ENCODE assay signal across 1 cellular context in the genomic region with DNA sequence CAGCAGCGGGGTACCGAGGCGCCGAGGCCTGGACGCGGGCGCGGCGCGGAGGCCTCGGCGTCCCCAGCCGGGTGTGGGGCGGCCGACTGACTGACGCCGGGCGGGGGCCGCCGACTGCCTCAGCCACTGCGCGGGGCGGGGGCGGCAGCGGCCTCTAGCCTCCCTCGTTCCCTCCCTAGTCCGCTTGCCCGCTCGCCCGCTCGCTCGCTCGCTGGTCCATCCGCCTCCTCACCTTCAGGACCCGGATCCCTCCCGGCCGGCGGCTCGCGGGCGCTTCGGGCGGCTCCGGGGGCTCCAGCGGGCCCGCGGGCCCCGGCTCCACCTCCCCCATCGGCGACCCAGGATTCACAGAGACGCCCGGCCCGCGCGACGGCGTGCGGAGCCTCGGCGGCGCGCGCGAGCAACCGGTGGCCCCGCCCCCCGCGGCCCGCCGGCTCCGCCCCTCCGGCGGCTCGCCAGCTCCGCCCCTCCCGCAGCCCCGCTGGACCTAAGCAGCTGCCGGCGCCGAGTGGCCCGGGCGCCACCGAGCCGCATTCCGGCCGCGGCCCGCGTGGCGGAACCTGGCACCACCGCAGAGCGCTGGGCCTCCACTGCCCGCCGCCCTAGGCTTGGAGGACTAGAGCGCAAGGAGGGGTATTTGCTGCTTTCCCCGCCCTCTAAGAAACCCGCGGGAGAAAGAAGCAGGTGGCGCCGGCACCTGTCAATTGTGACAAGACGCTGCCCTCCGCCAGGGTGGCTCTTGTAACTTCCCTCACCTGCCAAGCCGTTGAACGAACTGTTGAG.
TF ChIP-seq lines count a peak whose summit lies in the region.

No MANE protein-coding gene starts in this region.

TF ChIP-seq in GM12878, 131 proteins besides CTCF, POLR2A, EP300 and RAD21 (continued from another document):
- TF ChIP-seq, protein P1, sequence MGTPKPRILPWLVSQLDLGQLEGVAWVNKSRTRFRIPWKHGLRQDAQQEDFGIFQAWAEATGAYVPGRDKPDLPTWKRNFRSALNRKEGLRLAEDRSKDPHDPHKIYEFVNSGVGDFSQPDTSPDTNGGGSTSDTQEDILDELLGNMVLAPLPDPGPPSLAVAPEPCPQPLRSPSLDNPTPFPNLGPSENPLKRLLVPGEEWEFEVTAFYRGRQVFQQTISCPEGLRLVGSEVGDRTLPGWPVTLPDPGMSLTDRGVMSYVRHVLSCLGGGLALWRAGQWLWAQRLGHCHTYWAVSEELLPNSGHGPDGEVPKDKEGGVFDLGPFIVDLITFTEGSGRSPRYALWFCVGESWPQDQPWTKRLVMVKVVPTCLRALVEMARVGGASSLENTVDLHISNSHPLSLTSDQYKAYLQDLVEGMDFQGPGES (IDR thresholded peaks at IDR 0.05): no peak
- TF ChIP-seq NBN (IDR thresholded peaks at IDR 0.05) (no peak), SMAD5 (IDR thresholded peaks at IDR 0.05; ENCODE audit: low read depth) (no peak), FOXK2 (IDR thresholded peaks at IDR 0.05) (no peak), BCL11A (IDR thresholded peaks at IDR 0.05; ENCODE audit: low read depth, low read length) (no peak), NRF1 (conservative IDR thresholded peaks at IDR 0.05; ENCODE audit: low read depth, low read length) (no peak), TARDBP (IDR thresholded peaks at IDR 0.05; ENCODE audit: borderline replicate concordance) (no peak), FOS (IDR thresholded peaks at IDR 0.05; ENCODE audit: borderline replicate concordance, extremely low read depth, insufficient read length) (no peak), TCF12 (IDR thresholded peaks at IDR 0.05; ENCODE audit: low read depth, low read length) (peak; percentile 69; the same call in 1 of the 2 replicates), RB1 (IDR thresholded peaks at IDR 0.05; ENCODE audit: borderline replicate concordance) (0 out of 2 replicates have a peak, but pooled peaks have one; percentile 25), ZNF24 (IDR thresholded peaks at IDR 0.05) (no peak), SMAD1 (IDR thresholded peaks at IDR 0.05; ENCODE audit: low read depth, partially characterized antibody) (no peak), SIX5 (IDR thresholded peaks at IDR 0.05; ENCODE audit: low read depth, low read length, severe bottlenecking) (no peak), POU2F2 (IDR thresholded peaks at IDR 0.05; ENCODE audit: borderline replicate concordance, low read depth, low read length) (no peak)
- TF ChIP-seq, protein P2, sequence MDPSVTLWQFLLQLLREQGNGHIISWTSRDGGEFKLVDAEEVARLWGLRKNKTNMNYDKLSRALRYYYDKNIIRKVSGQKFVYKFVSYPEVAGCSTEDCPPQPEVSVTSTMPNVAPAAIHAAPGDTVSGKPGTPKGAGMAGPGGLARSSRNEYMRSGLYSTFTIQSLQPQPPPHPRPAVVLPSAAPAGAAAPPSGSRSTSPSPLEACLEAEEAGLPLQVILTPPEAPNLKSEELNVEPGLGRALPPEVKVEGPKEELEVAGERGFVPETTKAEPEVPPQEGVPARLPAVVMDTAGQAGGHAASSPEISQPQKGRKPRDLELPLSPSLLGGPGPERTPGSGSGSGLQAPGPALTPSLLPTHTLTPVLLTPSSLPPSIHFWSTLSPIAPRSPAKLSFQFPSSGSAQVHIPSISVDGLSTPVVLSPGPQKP (IDR thresholded peaks at IDR 0.05; ENCODE audit: low read depth, low read length): no peak
- TF ChIP-seq, protein P3, sequence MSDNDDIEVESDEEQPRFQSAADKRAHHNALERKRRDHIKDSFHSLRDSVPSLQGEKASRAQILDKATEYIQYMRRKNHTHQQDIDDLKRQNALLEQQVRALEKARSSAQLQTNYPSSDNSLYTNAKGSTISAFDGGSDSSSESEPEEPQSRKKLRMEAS (IDR thresholded peaks at IDR 0.05; ENCODE audit: low read depth, low read length): no peak
- TF ChIP-seq, protein P4, sequence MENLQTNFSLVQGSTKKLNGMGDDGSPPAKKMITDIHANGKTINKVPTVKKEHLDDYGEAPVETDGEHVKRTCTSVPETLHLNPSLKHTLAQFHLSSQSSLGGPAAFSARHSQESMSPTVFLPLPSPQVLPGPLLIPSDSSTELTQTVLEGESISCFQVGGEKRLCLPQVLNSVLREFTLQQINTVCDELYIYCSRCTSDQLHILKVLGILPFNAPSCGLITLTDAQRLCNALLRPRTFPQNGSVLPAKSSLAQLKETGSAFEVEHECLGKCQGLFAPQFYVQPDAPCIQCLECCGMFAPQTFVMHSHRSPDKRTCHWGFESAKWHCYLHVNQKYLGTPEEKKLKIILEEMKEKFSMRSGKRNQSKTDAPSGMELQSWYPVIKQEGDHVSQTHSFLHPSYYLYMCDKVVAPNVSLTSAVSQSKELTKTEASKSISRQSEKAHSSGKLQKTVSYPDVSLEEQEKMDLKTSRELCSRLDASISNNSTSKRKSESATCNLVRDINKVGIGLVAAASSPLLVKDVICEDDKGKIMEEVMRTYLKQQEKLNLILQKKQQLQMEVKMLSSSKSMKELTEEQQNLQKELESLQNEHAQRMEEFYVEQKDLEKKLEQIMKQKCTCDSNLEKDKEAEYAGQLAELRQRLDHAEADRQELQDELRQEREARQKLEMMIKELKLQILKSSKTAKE (IDR thresholded peaks at IDR 0.05; ENCODE audit: low read depth, poor library complexity, severe bottlenecking): no peak
- TF ChIP-seq, protein P5, sequence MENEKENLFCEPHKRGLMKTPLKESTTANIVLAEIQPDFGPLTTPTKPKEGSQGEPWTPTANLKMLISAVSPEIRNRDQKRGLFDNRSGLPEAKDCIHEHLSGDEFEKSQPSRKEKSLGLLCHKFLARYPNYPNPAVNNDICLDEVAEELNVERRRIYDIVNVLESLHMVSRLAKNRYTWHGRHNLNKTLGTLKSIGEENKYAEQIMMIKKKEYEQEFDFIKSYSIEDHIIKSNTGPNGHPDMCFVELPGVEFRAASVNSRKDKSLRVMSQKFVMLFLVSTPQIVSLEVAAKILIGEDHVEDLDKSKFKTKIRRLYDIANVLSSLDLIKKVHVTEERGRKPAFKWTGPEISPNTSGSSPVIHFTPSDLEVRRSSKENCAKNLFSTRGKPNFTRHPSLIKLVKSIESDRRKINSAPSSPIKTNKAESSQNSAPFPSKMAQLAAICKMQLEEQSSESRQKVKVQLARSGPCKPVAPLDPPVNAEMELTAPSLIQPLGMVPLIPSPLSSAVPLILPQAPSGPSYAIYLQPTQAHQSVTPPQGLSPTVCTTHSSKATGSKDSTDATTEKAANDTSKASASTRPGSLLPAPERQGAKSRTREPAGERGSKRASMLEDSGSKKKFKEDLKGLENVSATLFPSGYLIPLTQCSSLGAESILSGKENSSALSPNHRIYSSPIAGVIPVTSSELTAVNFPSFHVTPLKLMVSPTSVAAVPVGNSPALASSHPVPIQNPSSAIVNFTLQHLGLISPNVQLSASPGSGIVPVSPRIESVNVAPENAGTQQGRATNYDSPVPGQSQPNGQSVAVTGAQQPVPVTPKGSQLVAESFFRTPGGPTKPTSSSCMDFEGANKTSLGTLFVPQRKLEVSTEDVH (IDR thresholded peaks at IDR 0.05; ENCODE audit: low read depth, partially characterized antibody): no peak
